7 cellular contexts compared by ENCODE assay signal in genomic region chr9:124126571-124127289, GRCh38.
DNase-seq lines count a peak whose midpoint lies in the region; ATAC-seq, FAIRE-seq and TF ChIP-seq lines count a peak whose summit lies in the region.

No MANE protein-coding gene starts in this region.

- no peaks in the 10 kb centered on the region for H3K36me3 ChIP-seq in small intestine (ENCODE audit: control insufficient read depth in 2 of 2, insufficient read depth in 2 of 2, low read length in 2 of 2)

- H3K27me3 Mint-ChIP-seq in T-helper 2 cell treated with Interferon-gamma antibody and Interleukin-4, amounts not matched to agents 5 μg/mL and 100 μg/mL, for 36 hours (ENCODE audit: low read depth), result no peaks in the 10 kb centered on the region

- intact Hi-C loops in right cardiac atrium (cut with DNase I), result loop anchor here (2.0 to 10.0 kb wide), 3 partner anchors 194 to 408 kb away; no protein-coding TSS in a partner anchor

- FAIRE-seq in GM12891 (lab: Jason Lieb, UNC) (peak; percentile 87), small intestine (lab: Jason Lieb, UNC) (no peak)

- peaks cover 6% of the 10 kb centered on the region for H3K4me1 Mint-ChIP-seq in T-helper 2 cell treated with Interferon-gamma antibody and Interleukin-4, amounts not matched to agents 5 μg/mL and 100 μg/mL, for 36 hours (ENCODE audit: low read depth)

- ATAC-seq in right cardiac atrium (peak; percentile 62 to 66), HG03520 (IDR thresholded peaks at IDR 0.05; ENCODE audit: unreplicated experiment) (no peak)

- H3K27ac ChIP-seq in right cardiac atrium (ENCODE audit: low read length) (no peak overlapping the region), small intestine (ENCODE audit: low read depth in 1 of 2, low read length in 1 of 2) (no peak overlapping the region)

- peak; percentile 82 for DNase-seq in GM12891 (ENCODE audit: insufficient read length, low spot score)
- peak; percentile 76 for DNase-seq in NB4 (ENCODE audit: low read depth)
- peak; percentile 67 for DNase-seq in T-helper 2 cell treated with Interferon-gamma antibody and Interleukin-4, amounts not matched to agents 5 μg/mL and 100 μg/mL, for 36 hours (ENCODE audit: low spot score)
- DNase-seq in amygdala (lab: John Stamatoyannopoulos, UW), result peak in 47 of 56 donors; percentile 2 to 72 (median 24)
- DNase-seq in right cardiac atrium, result peak; percentile 74 to 87 (median 82)
- peak; percentile 80 for DNase-seq in small intestine

- TF ChIP-seq POLR2A in GM12891 (IDR thresholded peaks at IDR 0.05; ENCODE audit: low read depth, low read length) (no peak), NB4 (IDR thresholded peaks at IDR 0.05; ENCODE audit: extremely low read depth, insufficient read length) (no peak)

- no peak overlapping the region for H3K4me3 Mint-ChIP-seq in T-helper 2 cell treated with Interferon-gamma antibody and Interleukin-4, amounts not matched to agents 5 μg/mL and 100 μg/mL, for 36 hours

- H3K4me3 ChIP-seq in NB4 (ENCODE audit: low read depth, low read length) (no peak overlapping the region), right cardiac atrium (ENCODE audit: low read length) (no peak overlapping the region), small intestine (ENCODE audit: low read depth in 1 of 2, low read length in 2 of 2) (no peak overlapping the region)

- H3K9me3 ChIP-seq in right cardiac atrium (ENCODE audit: control insufficient read depth, low read length) (peaks cover under 1% of the 10 kb centered on the region), small intestine (ENCODE audit: control insufficient read depth, low read depth) (no peaks in the 10 kb centered on the region)

- no peaks in the 10 kb centered on the region for H3K9me3 Mint-ChIP-seq in T-helper 2 cell treated with Interferon-gamma antibody and Interleukin-4, amounts not matched to agents 5 μg/mL and 100 μg/mL, for 36 hours

- H3K4me1 ChIP-seq in right cardiac atrium (ENCODE audit: control insufficient read depth, insufficient read depth, low read length) (no peaks in the 10 kb centered on the region), small intestine (ENCODE audit: control insufficient read depth in 2 of 2, insufficient read depth in 1 of 2, low read depth in 1 of 2, low read length in 1 of 2) (no peaks in the 10 kb centered on the region)

- TF ChIP-seq CTCF in NB4 (IDR thresholded peaks at IDR 0.05; ENCODE audit: low read depth, low read length), result peak; percentile 90

- WGBS in right cardiac atrium, result 28% methylated on average over 17 of the region's 17 CpGs
- WGBS in small intestine, 3 donors, result 23 to 29% (median 23%) methylated on average over 17 of the region's 17 CpGs

- H3K27me3 ChIP-seq in right cardiac atrium (ENCODE audit: control insufficient read depth, insufficient read depth), result no peaks in the 10 kb centered on the region
- peaks cover 0 to 2% of the 10 kb centered on the region in 2 donors for H3K27me3 ChIP-seq in small intestine (ENCODE audit: control insufficient read depth in 2 of 2, insufficient read depth in 2 of 2, low read length in 2 of 2)

- no peak overlapping the region for H3K27ac Mint-ChIP-seq in T-helper 2 cell treated with Interferon-gamma antibody and Interleukin-4, amounts not matched to agents 5 μg/mL and 100 μg/mL, for 36 hours

- H3K36me3 Mint-ChIP-seq in T-helper 2 cell treated with Interferon-gamma antibody and Interleukin-4, amounts not matched to agents 5 μg/mL and 100 μg/mL, for 36 hours (ENCODE audit: low read depth), result no peaks in the 10 kb centered on the region

TF ChIP-seq in GM12891, 5 proteins besides CTCF, POLR2A, EP300 and RAD21:
- TF ChIP-seq POU2F2 (IDR thresholded peaks at IDR 0.05; ENCODE audit: low read depth, low read length), result no peak
- TF ChIP-seq SPI1 (IDR thresholded peaks at IDR 0.05; ENCODE audit: low read depth, low read length), result no peak
- TF ChIP-seq POLR2AphosphoS5 (IDR thresholded peaks at IDR 0.05; ENCODE audit: low read depth, low read length), result no peak
- TF ChIP-seq PAX5 (IDR thresholded peaks at IDR 0.05; ENCODE audit: insufficient read depth, low read length, severe bottlenecking), result no peak
- TF ChIP-seq TAF1 (IDR thresholded peaks at IDR 0.05; ENCODE audit: low read depth, low read length), result no peak
TF ChIP-seq in GM12891: peak in this region for 0.

Comparison
In these comparisons a context has a peak if more than half of its experiments do, and no peak if none do; other contexts are left out.
1. DNase-seq: peak in every context shown above with its lines; median percentile 82 in GM12891; 82 in right cardiac atrium; 80 in small intestine; 76 in NB4; 67 in T-helper 2 cell treated with Interferon-gamma antibody and Interleukin-4, amounts not matched to agents 5 μg/mL and 100 μg/mL, for 36 hours; 24 in amygdala.